In the genomic region with DNA sequence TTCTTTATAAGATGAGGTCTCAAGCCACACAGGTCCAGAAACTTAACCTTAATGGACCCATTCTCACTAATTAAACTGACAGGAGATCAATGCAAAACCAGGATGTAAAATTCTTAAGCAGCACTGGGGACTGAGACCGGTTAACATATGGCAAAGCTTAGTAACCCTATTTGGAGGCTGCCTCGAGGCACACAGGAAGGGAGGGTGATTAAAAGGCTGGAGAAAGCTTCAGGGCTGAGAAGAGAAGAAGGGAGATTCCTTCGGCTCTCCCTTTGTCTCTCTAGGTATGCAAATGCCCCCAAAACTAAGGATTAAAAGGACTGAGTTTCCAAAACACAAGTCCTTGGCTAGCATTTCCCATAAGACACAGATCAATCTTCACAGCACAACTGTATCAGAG, we compare ENCODE assay signal across 24 cellular contexts.
DNase-seq lines count a peak whose midpoint lies in the region; ATAC-seq and TF ChIP-seq lines count a peak whose summit lies in the region.
"Had no signal": no experiment of that assay in that cellular context is flagged by ENCODE, and none has a peak within 500 bp of the region (broad histone marks: within the 10 kb centered on the region; RNA-seq: fewer than 3 reads in every experiment).

No MANE protein-coding gene starts in this region.

- no peak overlapping the region for H3K4me2 ChIP-seq in GM23338
- H3K4me2 ChIP-seq: BLaER1, PC-9 had no signal

- no peaks in the 10 kb centered on the region for H3K36me3 Mint-ChIP-seq in GM23338 (ENCODE audit: low read depth)
- no peaks in the 10 kb centered on the region for H3K36me3 Mint-ChIP-seq in endodermal cell (ENCODE audit: low read depth)
- no peaks in the 10 kb centered on the region for H3K36me3 Mint-ChIP-seq in Calu3 (ENCODE audit: insufficient read depth, unreplicated experiment)
- H3K36me3 Mint-ChIP-seq: CD4-positive, CD25-positive, alpha-beta regulatory T cell had no signal

- H3F3A ChIP-seq in GM23338 (replicated peaks; ENCODE audit: low read depth): no peaks in the 10 kb centered on the region

- H3K4me3 ChIP-seq in GM23338 (no peak overlapping the region), endodermal cell (ENCODE audit: low read length) (no peak overlapping the region), heart right ventricle (no peak overlapping the region)
- H3K4me3 ChIP-seq: BLaER1, PC-9, SJSA1 had no signal

- no TSS peak for BruUV-seq in Calu3 (replicated peaks; lab: Mats Ljungman, UMichigan)

- ATAC-seq in GM23338 (peak; percentile 81), heart right ventricle (no peak)

- no peaks in the 10 kb centered on the region for H3K9me2 ChIP-seq in GM23338 (ENCODE audit: insufficient read depth)

- H3K27ac Mint-ChIP-seq in GM23338 (no peak overlapping the region), endodermal cell (no peak overlapping the region), Calu3 (ENCODE audit: unreplicated experiment) (no peak overlapping the region)
- H3K27ac Mint-ChIP-seq: CD4-positive, CD25-positive, alpha-beta regulatory T cell had no signal

- no peaks in the 10 kb centered on the region; the same call in 1 of the 2 replicates for H3K36me3 ChIP-seq in GM23338 (ENCODE audit: insufficient read depth)
- no peaks in the 10 kb centered on the region for H3K36me3 ChIP-seq in endodermal cell (ENCODE audit: control insufficient read depth, insufficient read depth, low read length)
- no peaks in the 10 kb centered on the region for H3K36me3 ChIP-seq in heart right ventricle
- H3K36me3 ChIP-seq: BLaER1, SJSA1 had no signal

- DNase-seq in GM23338 (ENCODE audit: low spot score) (peak; percentile 21), NCI-H82 treated with DMSO at 0.1 percent for 48 hours (lab: John Stamatoyannopoulos, UW; ENCODE audit: unreplicated experiment) (peak; percentile 84), endodermal cell (peak; percentile 49), islet precursor cell (peak; percentile 55), heart right ventricle (no peak), Calu3 (no peak), 8988T (no peak)
- DNase-seq: CD4-positive, CD25-positive, alpha-beta regulatory T cell; HCEC 1CT; IMR-90; KG1; NCI-H1048; NCI-H1417; NCI-H1694; NCI-H2029 treated with DMSO at 0.1 percent for 48 hours; NCI-H2171; NCI-H226; NCI-H510A; NK-92 treated with Interleukin-12 subunit alpha and Interleukin-12 subunit beta, amount 100 ng/mL, for 24 hours; PC-9; Right ventricle myocardium superior; RPMI8226 had no signal

- H4K20me1 ChIP-seq in GM23338 (replicated peaks; ENCODE audit: insufficient read depth): no peaks in the 10 kb centered on the region
- H4K20me1 ChIP-seq: BLaER1 had no signal

- TF ChIP-seq CTCF in GM23338 (conservative IDR thresholded peaks at IDR 0.05; ENCODE audit: low read depth in 2 of 2) (no peak), endodermal cell (conservative IDR thresholded peaks at IDR 0.05) (no peak), heart right ventricle (IDR thresholded peaks at IDR 0.05) (no peak), Calu3 (IDR thresholded peaks at IDR 0.05; ENCODE audit: unreplicated experiment) (no peak)

- H3K27me3 ChIP-seq in GM23338 (ENCODE audit: insufficient read depth): no peaks in the 10 kb centered on the region
- no peaks in the 10 kb centered on the region for H3K27me3 ChIP-seq in endodermal cell (ENCODE audit: control insufficient read depth, insufficient read depth, low read length, poor library complexity, severe bottlenecking)
- peaks cover 0 to 18% (median 4%) of the 10 kb centered on the region in 7 donors for H3K27me3 ChIP-seq in heart right ventricle
- H3K27me3 ChIP-seq: BLaER1, SJSA1 had no signal

- H3K4me3 Mint-ChIP-seq in GM23338 (no peak overlapping the region), endodermal cell (no peak overlapping the region), Calu3 (ENCODE audit: low read depth, unreplicated experiment) (no peak overlapping the region)

- WGBS in endodermal cell (ENCODE audit: insufficient coverage in 1 of 2, insufficient read length in 1 of 2), 2 experiments: 30 to 39% methylated on average over 2 to 3 of the region's 3 CpGs
- 20 to 37% methylated on average over 3 of the region's 3 CpGs for WGBS in heart right ventricle, 2 donors

- H3K27me3 Mint-ChIP-seq in GM23338 (ENCODE audit: insufficient read depth, low read depth, poor library complexity) (no peaks in the 10 kb centered on the region), endodermal cell (ENCODE audit: insufficient read depth) (peaks cover 6% of the 10 kb centered on the region), Calu3 (ENCODE audit: unreplicated experiment) (no peaks in the 10 kb centered on the region)

- H3K9ac ChIP-seq in endodermal cell (ENCODE audit: extremely low read depth, low read length, poor library complexity, severe bottlenecking): no peak overlapping the region
- H3K9ac ChIP-seq: BLaER1 had no signal

- CTCF ChIA-PET in Calu3 (lab: Charles Lee): no interaction called here

- peaks cover 83% of the 10 kb centered on the region for H3K9me3 Mint-ChIP-seq in GM23338
- H3K9me3 Mint-ChIP-seq in endodermal cell: peaks cover 3% of the 10 kb centered on the region
- H3K9me3 Mint-ChIP-seq in Calu3 (ENCODE audit: low read depth, unreplicated experiment): peaks cover 5% of the 10 kb centered on the region

- H3K4me1 ChIP-seq in GM23338 (ENCODE audit: insufficient read depth) (0 out of 2 replicates have a peak, but pooled peaks cover 7% of the 10 kb centered on the region), endodermal cell (ENCODE audit: control insufficient read depth, insufficient read depth, low read length) (peaks cover 7% of the 10 kb centered on the region), heart right ventricle (no peaks in the 10 kb centered on the region)
- H3K4me1 ChIP-seq: BLaER1, SJSA1 had no signal

- H2AFZ ChIP-seq in GM23338: no peak overlapping the region
- H2AFZ ChIP-seq: PC-9 had no signal

- H3K4me1 Mint-ChIP-seq in GM23338 (peaks cover 12% of the 10 kb centered on the region), endodermal cell (peaks cover 9% of the 10 kb centered on the region), Calu3 (ENCODE audit: low read depth, unreplicated experiment) (no peaks in the 10 kb centered on the region)
- H3K4me1 Mint-ChIP-seq: CD4-positive, CD25-positive, alpha-beta regulatory T cell had no signal

- no peaks in the 10 kb centered on the region for H3K9me3 ChIP-seq in endodermal cell (ENCODE audit: control insufficient read depth, low read length)
- peaks cover 0 to 3% (median 0%) of the 10 kb centered on the region in 11 donors for H3K9me3 ChIP-seq in heart right ventricle
- H3K9me3 ChIP-seq: BLaER1 had no signal

- H3K79me2 ChIP-seq in GM23338 (replicated peaks; ENCODE audit: insufficient read depth): no peaks in the 10 kb centered on the region

- intact Hi-C loops in heart right ventricle (cut with DNase I): no loop called here
- intact Hi-C loops in Calu3 (cut with micrococcal nuclease; ENCODE audit: unreplicated experiment): no loop called here

- H3K27ac ChIP-seq in GM23338 (ENCODE audit: low read depth): no peak overlapping the region
- H3K27ac ChIP-seq in endodermal cell (ENCODE audit: low read depth, low read length): no peak overlapping the region
- no peak overlapping the region for H3K27ac ChIP-seq in heart right ventricle
- H3K27ac ChIP-seq: BLaER1, PC-9, SJSA1 had no signal

TF ChIP-seq in GM23338, 12 proteins besides CTCF, POLR2A, EP300 and RAD21 (continues in another document):
- TF ChIP-seq STAT1 (IDR thresholded peaks at IDR 0.05; ENCODE audit: unreplicated experiment): no peak

Comparison
In these comparisons a context has a peak if more than half of its experiments do, and no peak if none do; other contexts are left out.
1. DNase-seq: peak in GM23338 (single experiment), NCI-H82 treated with DMSO at 0.1 percent for 48 hours (single experiment), endodermal cell (single experiment) and islet precursor cell (single experiment); none in heart right ventricle (0 of 2), Calu3 (single experiment) and 8988T (single experiment).